ENCODE assay signal across 2 cellular contexts in the genomic region with DNA sequence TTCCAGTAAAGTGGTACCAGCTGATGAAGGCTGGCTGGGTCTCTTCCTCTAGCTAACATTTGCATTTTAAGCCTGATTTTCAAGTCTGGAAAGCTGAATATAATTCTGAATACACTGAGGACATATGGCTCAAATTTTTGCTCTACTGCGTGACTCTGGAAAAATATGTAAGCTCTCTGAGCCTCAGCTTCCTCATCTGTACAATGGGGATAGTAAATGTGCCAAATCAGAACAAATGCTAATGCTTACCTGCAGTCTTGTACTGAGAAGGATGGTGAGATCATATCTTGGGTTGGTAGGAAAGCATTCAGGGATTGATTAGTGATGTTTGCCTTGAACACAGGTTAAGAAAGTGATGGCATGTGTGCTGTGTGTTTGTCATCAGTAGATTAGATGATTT.
A peak's percentile ranks its signal among the peaks of the same experiment; 100 is the strongest.
TF ChIP-seq lines count a peak whose summit lies in the region.

No MANE protein-coding gene starts in this region.

TF ChIP-seq in HepG2, 621 proteins besides CTCF, POLR2A, EP300 and RAD21:
- TF ChIP-seq MBD4 (IDR thresholded peaks at IDR 0.05; ENCODE audit: borderline replicate concordance, low read length) (no peak), ZNF629 (CRISPR knock-in tag; conservative IDR thresholded peaks at IDR 0.05) (peak; percentile 83)

TF ChIP-seq in HEK293, 187 proteins besides CTCF, POLR2A, EP300 and RAD21:
- TF ChIP-seq ZSCAN16 (tag by site-specific recombination; IDR thresholded peaks at IDR 0.05) (no peak), ZBTB17 (tag by site-specific recombination; IDR thresholded peaks at IDR 0.05) (peak; percentile 57)
TF ChIP-seq in HEK293: peak in this region for 1.
